Comparison of ENCODE assay signal across 30 cellular contexts in genomic region chrX:15240414-15240813, GRCh38. TPM values are rescaled to one million over a fixed set of nuclear protein-coding genes. Genes with fewer than 3 reads are reported as not detected.
"Had no signal": no experiment of that assay in that cellular context is flagged by ENCODE, and none has a peak within 500 bp of the region (broad histone marks: within the 10 kb centered on the region; RNA-seq: fewer than 3 reads in every experiment).

No MANE protein-coding gene starts in this region.

- H3K4me1 ChIP-seq: colonic mucosa, esophagus muscularis mucosa, esophagus squamous epithelium, foreskin keratinocyte, gastrocnemius medialis, gastroesophageal sphincter, heart left ventricle, heart right ventricle had no signal

- ATAC-seq: effector memory CD8-positive, alpha-beta T cell; esophagus mucosa; foreskin keratinocyte; gastrocnemius medialis; gastroesophageal sphincter; heart left ventricle; heart right ventricle had no signal

- H3K4me3 Mint-ChIP-seq: dendritic cell treated with granulocyte-macrophage colony-stimulating factor and Interleukin-4, amounts not matched to agents 40 ng/mL and 50 ng/mL, for 4 days; effector memory CD8-positive, alpha-beta T cell; endodermal cell had no signal

- H3K4me2 ChIP-seq: hepatocyte had no signal

- H3K4me3 ChIP-seq: colonic mucosa, coronary artery, dorsolateral prefrontal cortex, esophagus muscularis mucosa, esophagus squamous epithelium, gastrocnemius medialis, gastroesophageal sphincter, heart left ventricle, heart right ventricle, hepatocyte had no signal

- H3K36me3 ChIP-seq: colonic mucosa, esophagus muscularis mucosa, esophagus squamous epithelium, gastrocnemius medialis, gastroesophageal sphincter, heart left ventricle, heart right ventricle had no signal

- H2AFZ ChIP-seq: hepatocyte had no signal

- H3K79me2 ChIP-seq: hepatocyte had no signal

- FAIRE-seq: endometrium, endothelial cell of umbilical vein, frontal cortex had no signal

- H3K9me3 ChIP-seq: colonic mucosa, esophagus muscularis mucosa, esophagus squamous epithelium, gastrocnemius medialis, gastroesophageal sphincter, heart left ventricle, heart right ventricle had no signal

- H3K27ac Mint-ChIP-seq: dendritic cell treated with granulocyte-macrophage colony-stimulating factor and Interleukin-4, amounts not matched to agents 40 ng/mL and 50 ng/mL, for 4 days; effector memory CD8-positive, alpha-beta T cell; endodermal cell had no signal

- H3K27me3 ChIP-seq: colonic mucosa, esophagus muscularis mucosa, esophagus squamous epithelium, foreskin keratinocyte, gastroesophageal sphincter, hepatocyte had no signal

- H3K27ac ChIP-seq: colonic mucosa, coronary artery, dorsolateral prefrontal cortex, epithelial cell of prostate, esophagus muscularis mucosa, esophagus squamous epithelium, foreskin keratinocyte, gastrocnemius medialis, gastroesophageal sphincter, heart left ventricle, heart right ventricle, hepatocyte had no signal

- H3K9me3 Mint-ChIP-seq: dendritic cell treated with granulocyte-macrophage colony-stimulating factor and Interleukin-4, amounts not matched to agents 40 ng/mL and 50 ng/mL, for 4 days; effector memory CD8-positive, alpha-beta T cell had no signal

- H3K4me1 Mint-ChIP-seq: endodermal cell had no signal

- DNase-seq: colonic mucosa; cortex of kidney; dermis blood vessel endothelial cell; dorsolateral prefrontal cortex; effector CD4-positive, alpha-beta T cell; effector CD8-positive, alpha-beta T cell; effector memory CD4-positive, alpha-beta T cell; effector memory CD8-positive, alpha-beta T cell; endodermal cell; erythroblast; esophagus squamous epithelium; foreskin fibroblast; foreskin keratinocyte; foreskin melanocyte; gastrocnemius medialis; glutamatergic neuron; head of caudate nucleus; heart left ventricle; heart right ventricle had no signal

RNA-seq across cellular contexts. Expression of gene ASB9, which starts 29.5 kb away (rescaled TPM):
- polyA plus RNA-seq: fibroblast of lung had no signal
